Comparison of ENCODE assay signal across 1 cellular context in genomic region chr9:113355197-113355596, GRCh38.
TF ChIP-seq lines count a peak whose summit lies in the region.

No MANE protein-coding gene starts in this region.

TF ChIP-seq in GM12878, 131 proteins besides CTCF, POLR2A, EP300 and RAD21:
- TF ChIP-seq USF1 (IDR thresholded peaks at IDR 0.05; ENCODE audit: borderline replicate concordance, extremely low read length, insufficient read depth, low read depth, low read length) (no peak), ZZZ3 (IDR thresholded peaks at IDR 0.05; ENCODE audit: control insufficient read depth, insufficient read length, low read depth) (no peak), GATAD2B (conservative IDR thresholded peaks at IDR 0.05; ENCODE audit: low read depth) (no peak), PML (IDR thresholded peaks at IDR 0.05; ENCODE audit: low read length) (no peak), CBX5 (IDR thresholded peaks at IDR 0.05; ENCODE audit: low read depth) (no peak), ZNF622 (IDR thresholded peaks at IDR 0.05) (no peak)
